8 cellular contexts compared by ENCODE assay signal in genomic region chr1:159922499-159923202, GRCh38. TPM values are rescaled to one million over a fixed set of nuclear protein-coding genes. Genes with fewer than 3 reads are reported as not detected.
DNase-seq lines count a peak whose midpoint lies in the region; ATAC-seq and TF ChIP-seq lines count a peak whose summit lies in the region.

No MANE protein-coding gene starts in this region.

- DNase-seq in A673 (ENCODE audit: low spot score) (no peak), HFFc6 (no peak), astrocyte of the hippocampus (ENCODE audit: low read depth, low spot score) (peak; percentile 44), left kidney (ENCODE audit: low read depth, low spot score) (peak; percentile 82), tibial artery (peak; percentile 54 to 81), GM19238 (ENCODE audit: insufficient read length, low spot score) (no peak), H4 (ENCODE audit: low spot score) (no peak)

- H3K36me3 ChIP-seq in A673 (ENCODE audit: insufficient read depth, low read length, poor library complexity, severe bottlenecking) (peaks cover 19% of the 10 kb centered on the region), tibial artery (peaks cover 23 to 31% (median 31%) of the 10 kb centered on the region in 3 donors)

- peaks cover 77% of the 10 kb centered on the region for H3K4me1 Mint-ChIP-seq in HFFc6 (ENCODE audit: low read depth)

- intact Hi-C loops in A673 (cut with micrococcal nuclease; ENCODE audit: unreplicated experiment) (no loop called here), tibial artery (cut with DNase I; ENCODE audit: low total_unique reads) (loop anchor here (5.0 to 10.0 kb wide), 2 partner anchors 68 to 160 kb away; partner anchors contain the start of gene KCNJ9)

- no TSS peak for BruUV-seq in A673 (replicated peaks; lab: Mats Ljungman, UMichigan)

- H3K36me3 Mint-ChIP-seq in HFFc6 (ENCODE audit: low read depth): peaks cover 62% of the 10 kb centered on the region

- H3K4me3 Mint-ChIP-seq in HFFc6: peak overlapping the region; percentile 88

- peak overlapping the region; percentile 96 for H3K27ac Mint-ChIP-seq in HFFc6

- H3K27me3 Mint-ChIP-seq in HFFc6 (ENCODE audit: insufficient read depth): peaks cover 10% of the 10 kb centered on the region; the same call in 1 of the 2 replicates

- H3K27me3 ChIP-seq in A673 (replicated peaks; ENCODE audit: insufficient read depth, low read depth, low read length, poor library complexity): no peaks in the 10 kb centered on the region
- H3K27me3 ChIP-seq in tibial artery: no peaks in the 10 kb centered on the region

- H3K9me3 ChIP-seq in A673 (ENCODE audit: low read depth, low read length, poor library complexity, severe bottlenecking): no peaks in the 10 kb centered on the region
- no peaks in the 10 kb centered on the region for H3K9me3 ChIP-seq in tibial artery

- H3K4me1 ChIP-seq in A673 (ENCODE audit: insufficient read depth, low read length, poor library complexity, severe bottlenecking) (peaks cover 19% of the 10 kb centered on the region), tibial artery (peaks cover 0 to 52% (median 35%) of the 10 kb centered on the region in 4 donors)

- no peaks in the 10 kb centered on the region for H3K9me3 Mint-ChIP-seq in HFFc6

- POLR2A ChIA-PET in A673 (lab: Charles Lee; ENCODE audit: low non-redundant PET): no interaction called here

- peak overlapping the region; percentile 42 for H3K27ac ChIP-seq in A673 (ENCODE audit: low read depth, low read length, poor library complexity, severe bottlenecking)
- H3K27ac ChIP-seq in tibial artery: peak overlapping the region; percentile 94 to 97

- no peak for TF ChIP-seq CTCF in A673 (conservative IDR thresholded peaks at IDR 0.05; ENCODE audit: low read depth, low read length)
- TF ChIP-seq CTCF in HFFc6 (IDR thresholded peaks at IDR 0.05): no peak
- no peak for TF ChIP-seq CTCF in tibial artery (IDR thresholded peaks at IDR 0.05)

- CTCF ChIA-PET in A673 (lab: Charles Lee): interaction anchor here (0.6 to 1.0 kb wide), 2 partner anchors 19 to 85 kb away, joined by 3 to 13 read pairs; no protein-coding TSS in a partner anchor

- no peak for ATAC-seq in GM21360 (IDR thresholded peaks at IDR 0.05; ENCODE audit: unreplicated experiment)

- H3K4me3 ChIP-seq in A673 (ENCODE audit: low read depth, low read length, poor library complexity, severe bottlenecking) (no peak overlapping the region), tibial artery (peak overlapping the region; percentile 86 to 99)

RNA-seq across cellular contexts. Expression of gene TAGLN2, which starts 2.7 kb away (rescaled TPM):
- 155 and 198 TPM in 2 replicates for total RNA-seq in A673 (2021)
- 100 to 1,000 TPM; 560 to 914 (median 815) TPM for total RNA-seq in HFFc6 (2021; fragmentation: NEBNext Ultra II Directional; extraction: Animal tissue kit (Norgen Biotek cat#: 25700))
- 444 and 497 TPM in 2 replicates for total RNA-seq in H4 (2014; rRNA removed; shearing (Covaris generic))

RNA-seq across cellular contexts. Expression of gene CFAP45, which starts 22.7 kb away (rescaled TPM):
- 1.5 and 3.6 TPM in 2 replicates for total RNA-seq in A673 (2021)
- 1 to 10 TPM in 4 of 6 experiments, under 1 TPM in 2; 0.94 to 2.5 (median 1.2) TPM for total RNA-seq in HFFc6 (2021; fragmentation: NEBNext Ultra II Directional; extraction: Animal tissue kit (Norgen Biotek cat#: 25700))
- 0.21 and 0.62 TPM in 2 replicates for total RNA-seq in H4 (2014; rRNA removed; shearing (Covaris generic))

RNA-seq across cellular contexts. Expression of gene IGSF9, which starts 22.8 kb away (rescaled TPM):
- total RNA-seq in A673 (2021): 6.5 and 7.1 TPM in 2 replicates
- not detected for total RNA-seq in HFFc6 (2021; fragmentation: NEBNext Ultra II Directional; extraction: Animal tissue kit (Norgen Biotek cat#: 25700))
- total RNA-seq in H4 (2014; rRNA removed; shearing (Covaris generic)): 0.47 and 0.52 TPM in 2 replicates

RNA-seq across cellular contexts. Expression of gene SLAMF9, which starts 31.4 kb away (rescaled TPM):
- not detected in 2 replicates for total RNA-seq in A673 (2021)
- under 1 TPM in 3 of 6 experiments, not detected in 3; 0.41 to 0.51 (median 0.46) TPM for total RNA-seq in HFFc6 (2021; fragmentation: NEBNext Ultra II Directional; extraction: Animal tissue kit (Norgen Biotek cat#: 25700))
- 2.2 TPM in 1 of 2 replicates, not detected in the other for total RNA-seq in H4 (2014; rRNA removed; shearing (Covaris generic))

Comparison
In these comparisons a context has a peak if more than half of its experiments do, and no peak if none do; other contexts are left out.
1. DNase-seq: peak in astrocyte of the hippocampus (single experiment), left kidney (single experiment) and tibial artery (2 of 2); none in A673 (single experiment), HFFc6 (single experiment), GM19238 (single experiment) and H4 (single experiment).